ENCODE assay signal across 24 cellular contexts in genomic region chr14:91272341-91273272, GRCh38. TPM values are rescaled to one million over a fixed set of nuclear protein-coding genes. Genes with fewer than 3 reads are reported as not detected.
A peak's percentile ranks its signal among the peaks of the same experiment; 100 is the strongest.
DNase-seq lines count a peak whose midpoint lies in the region; ATAC-seq and TF ChIP-seq lines count a peak whose summit lies in the region.
"Had no signal": no experiment of that assay in that cellular context is flagged by ENCODE, and none has a peak within 500 bp of the region (broad histone marks: within the 10 kb centered on the region; RNA-seq: fewer than 3 reads in every experiment).

No MANE protein-coding gene starts in this region.

- TF ChIP-seq CTCF in WTC11 (IDR thresholded peaks at IDR 0.05) (no peak), prostate gland (IDR thresholded peaks at IDR 0.05) (no peak)

- no peaks in the 10 kb centered on the region for H3K9me3 Mint-ChIP-seq in activated T-cell treated with anti-CD3 and anti-CD28 coated beads, Interleukin-2, amount 50 U/mL, for 72 hours
- H3K9me3 Mint-ChIP-seq in WTC11 = no peaks in the 10 kb centered on the region
- no peaks in the 10 kb centered on the region for H3K9me3 Mint-ChIP-seq in activated T-helper 2 cell treated with anti-CD3 and anti-CD28 coated beads, Interferon-gamma antibody, Interleukin-2, Interleukin-4, amounts not matched to agents 10 μg/mL and 5 μg/mL and 100 μg/mL, durations not matched to agents 14 hours and 24 hours and 36 hours
- H3K9me3 Mint-ChIP-seq: T-cell had no signal

- no peaks in the 10 kb centered on the region for H3K27me3 ChIP-seq in prostate gland (replicated peaks; ENCODE audit: insufficient read depth)
- H3K27me3 ChIP-seq: thyroid gland had no signal

- ATAC-seq in activated T-cell treated with anti-CD3 and anti-CD28 coated beads, Interleukin-2, amount 50 U/mL, for 72 hours (replicated peaks in 1 of 2) = no peak
- no peak for ATAC-seq in WTC11
- ATAC-seq: gastrocnemius medialis; naive thymus-derived CD4-positive, alpha-beta T cell; Right ventricle myocardium inferior had no signal

- peaks cover 6% of the 10 kb centered on the region for H3K4me1 Mint-ChIP-seq in activated T-cell treated with anti-CD3 and anti-CD28 coated beads, Interleukin-2, amount 50 U/mL, for 72 hours (ENCODE audit: low read depth)
- no peaks in the 10 kb centered on the region for H3K4me1 Mint-ChIP-seq in WTC11
- H3K4me1 Mint-ChIP-seq in activated T-helper 2 cell treated with anti-CD3 and anti-CD28 coated beads, Interferon-gamma antibody, Interleukin-2, Interleukin-4, amounts not matched to agents 10 μg/mL and 5 μg/mL and 100 μg/mL, durations not matched to agents 14 hours and 24 hours and 36 hours (ENCODE audit: low read depth) = peaks cover 3% of the 10 kb centered on the region

- POLR2A ChIA-PET in WTC11 (lab: Charles Lee) = no interaction called here

- 65% methylated on average over 31 of the region's 43 CpGs for WGBS in prostate gland

- H3K4me3 Mint-ChIP-seq in activated T-cell treated with anti-CD3 and anti-CD28 coated beads, Interleukin-2, amount 50 U/mL, for 72 hours = no peak overlapping the region
- H3K4me3 Mint-ChIP-seq in WTC11 = no peak overlapping the region
- H3K4me3 Mint-ChIP-seq in activated T-helper 2 cell treated with anti-CD3 and anti-CD28 coated beads, Interferon-gamma antibody, Interleukin-2, Interleukin-4, amounts not matched to agents 10 μg/mL and 5 μg/mL and 100 μg/mL, durations not matched to agents 14 hours and 24 hours and 36 hours (ENCODE audit: low read depth) = no peak overlapping the region
- H3K4me3 Mint-ChIP-seq: naive thymus-derived CD4-positive, alpha-beta T cell; T-cell had no signal

- H3K4me3 ChIP-seq in prostate gland = no peak overlapping the region
- H3K4me3 ChIP-seq: gastrocnemius medialis, thyroid gland had no signal

- peak overlapping the region; percentile 10 for H3K27ac Mint-ChIP-seq in activated T-cell treated with anti-CD3 and anti-CD28 coated beads, Interleukin-2, amount 50 U/mL, for 72 hours
- peak overlapping the region; percentile 63 for H3K27ac Mint-ChIP-seq in WTC11
- no peak overlapping the region for H3K27ac Mint-ChIP-seq in activated T-helper 2 cell treated with anti-CD3 and anti-CD28 coated beads, Interferon-gamma antibody, Interleukin-2, Interleukin-4, amounts not matched to agents 10 μg/mL and 5 μg/mL and 100 μg/mL, durations not matched to agents 14 hours and 24 hours and 36 hours
- H3K27ac Mint-ChIP-seq: T-cell had no signal

- CTCF ChIA-PET in WTC11 (lab: Charles Lee) = interaction anchor here (0.9 to 1.7 kb wide), 5 partner anchors 9 to 95 kb away, joined by 3 to 11 read pairs (median 3); no protein-coding TSS in a partner anchor

- peak overlapping the region; percentile 49 to 53 for H3K27ac ChIP-seq in prostate gland
- H3K27ac ChIP-seq: C4-2B, gastrocnemius medialis, HL-60, thyroid gland, WERI-Rb-1 had no signal

- intact Hi-C loops in prostate gland (cut with DNase I) = no loop called here
- intact Hi-C loops in activated T-helper 2 cell treated with anti-CD3 and anti-CD28 coated beads, Interferon-gamma antibody, Interleukin-2, Interleukin-4, amounts not matched to agents 10 μg/mL and 5 μg/mL and 100 μg/mL, durations not matched to agents 14 hours and 24 hours and 36 hours (cut with micrococcal nuclease) = no loop called here

- no peaks in the 10 kb centered on the region for H3K36me3 ChIP-seq in prostate gland
- H3K36me3 ChIP-seq: gastrocnemius medialis, thyroid gland had no signal

- TF ChIP-seq POLR2A in prostate gland (IDR thresholded peaks at IDR 0.05) = no peak

- peaks cover 12% of the 10 kb centered on the region for H3K4me1 ChIP-seq in prostate gland (replicated peaks)
- H3K4me1 ChIP-seq: gastrocnemius medialis had no signal

- no peak for DNase-seq in activated T-cell treated with anti-CD3 and anti-CD28 coated beads, Interleukin-2, amount 50 U/mL, for 72 hours
- no peak for DNase-seq in activated T-cell treated with anti-CD3 and anti-CD28 coated beads, Interleukin-2, amount 50 U/mL, for 48 hours
- no peak for DNase-seq in WTC11 (ENCODE audit: low spot score)
- DNase-seq in foreskin melanocyte = peak; percentile 40
- DNase-seq in prostate gland (ENCODE audit: low spot score) = peak; percentile 42
- DNase-seq in activated gamma-delta T cell treated with Interleukin-2 at 50 U/mL for 16 hours = no peak
- DNase-seq in NCI-H1048 (lab: John Stamatoyannopoulos, UW) = no peak
- no peak for DNase-seq in activated T-helper 2 cell treated with anti-CD3 and anti-CD28 coated beads, Interferon-gamma antibody, Interleukin-2, Interleukin-4, amounts not matched to agents 10 μg/mL and 5 μg/mL and 100 μg/mL, durations not matched to agents 14 hours and 24 hours and 36 hours (ENCODE audit: low spot score)
- DNase-seq: dermis blood vessel endothelial cell; erythroblast; gastrocnemius medialis; GDM1; kidney glomerular epithelial cell; mesenchymal stem cell; naive thymus-derived CD4-positive, alpha-beta T cell; NCI-H1436 treated with DMSO at 0.1 percent for 48 hours; NCI-H82; stimulated activated naive CD4-positive, alpha-beta T cell treated with Interleukin-2 at 50 U/mL for 16 hours; T-cell; thyroid gland; WERI-Rb-1 had no signal

- no peaks in the 10 kb centered on the region for H3K27me3 Mint-ChIP-seq in activated T-cell treated with anti-CD3 and anti-CD28 coated beads, Interleukin-2, amount 50 U/mL, for 72 hours (ENCODE audit: low read depth)
- H3K27me3 Mint-ChIP-seq in WTC11 (ENCODE audit: low read depth) = no peaks in the 10 kb centered on the region
- H3K27me3 Mint-ChIP-seq in activated T-helper 2 cell treated with anti-CD3 and anti-CD28 coated beads, Interferon-gamma antibody, Interleukin-2, Interleukin-4, amounts not matched to agents 10 μg/mL and 5 μg/mL and 100 μg/mL, durations not matched to agents 14 hours and 24 hours and 36 hours (ENCODE audit: low read depth) = no peaks in the 10 kb centered on the region
- H3K27me3 Mint-ChIP-seq: naive thymus-derived CD4-positive, alpha-beta T cell; T-cell had no signal

- H3K9me3 ChIP-seq in prostate gland = no peaks in the 10 kb centered on the region
- H3K9me3 ChIP-seq: gastrocnemius medialis, thyroid gland had no signal

- peaks cover 2 to 13% of the 10 kb centered on the region in 2 donors for H3K36me3 Mint-ChIP-seq in activated T-cell treated with anti-CD3 and anti-CD28 coated beads, Interleukin-2, amount 50 U/mL, for 72 hours (ENCODE audit: insufficient read depth in 2 of 2)
- peaks cover 20% of the 10 kb centered on the region for H3K36me3 Mint-ChIP-seq in WTC11
- H3K36me3 Mint-ChIP-seq in activated T-helper 2 cell treated with anti-CD3 and anti-CD28 coated beads, Interferon-gamma antibody, Interleukin-2, Interleukin-4, amounts not matched to agents 10 μg/mL and 5 μg/mL and 100 μg/mL, durations not matched to agents 14 hours and 24 hours and 36 hours (ENCODE audit: low read depth) = peaks cover 73% of the 10 kb centered on the region

TF ChIP-seq in WTC11, 78 proteins besides CTCF, POLR2A, EP300 and RAD21 (continues in another document):
- no peak for TF ChIP-seq CDX4 (CRISPR knock-in tag; IDR thresholded peaks at IDR 0.05; ENCODE audit: borderline replicate concordance)
- no peak for TF ChIP-seq IRF1 (CRISPR knock-in tag; IDR thresholded peaks at IDR 0.05)
- no peak for TF ChIP-seq ATF3 (CRISPR knock-in tag; conservative IDR thresholded peaks at IDR 0.05)
- TF ChIP-seq FOXP4 (CRISPR knock-in tag; IDR thresholded peaks at IDR 0.05) = no peak
- no peak for TF ChIP-seq ZBTB21 (CRISPR knock-in tag; IDR thresholded peaks at IDR 0.05; ENCODE audit: borderline replicate concordance)
- no peak for TF ChIP-seq NFATC4 (CRISPR knock-in tag; IDR thresholded peaks at IDR 0.05)
- no peak for TF ChIP-seq ZNF396 (CRISPR knock-in tag; IDR thresholded peaks at IDR 0.05; ENCODE audit: borderline replicate concordance)

RNA-seq across cellular contexts. Expression of gene GPR68, which starts 28.1 kb away (rescaled TPM):
- total RNA-seq in activated T-cell treated with anti-CD3 and anti-CD28 coated beads, Interleukin-2, amount 50 U/mL, for 72 hours = 10 to 100 TPM; 18.9 to 19.2 TPM
- total RNA-seq in WTC11 (2021) = 0.21 to 0.28 TPM (median 0.27 TPM) in 3 replicates
- 1 to 10 TPM in 1 of 2 donors, under 1 TPM in 1; 0.87 to 3.0 TPM for total RNA-seq in prostate gland
- total RNA-seq in activated T-helper 2 cell treated with anti-CD3 and anti-CD28 coated beads, Interferon-gamma antibody, Interleukin-2, Interleukin-4, amounts not matched to agents 10 μg/mL and 5 μg/mL and 100 μg/mL, durations not matched to agents 14 hours and 24 hours and 36 hours = 5.7 and 6.0 TPM in 2 replicates

Comparison
In these comparisons a context has a peak if more than half of its experiments do, and no peak if none do; other contexts are left out.
1. DNase-seq: peak in foreskin melanocyte (single experiment) and prostate gland (single experiment); none in activated T-cell treated with anti-CD3 and anti-CD28 coated beads, Interleukin-2, amount 50 U/mL, for 72 hours (0 of 2), activated T-cell treated with anti-CD3 and anti-CD28 coated beads, Interleukin-2, amount 50 U/mL, for 48 hours (0 of 2), WTC11 (single experiment), activated gamma-delta T cell treated with Interleukin-2 at 50 U/mL for 16 hours (single experiment), NCI-H1048 (single experiment) and activated T-helper 2 cell treated with anti-CD3 and anti-CD28 coated beads, Interferon-gamma antibody, Interleukin-2, Interleukin-4, amounts not matched to agents 10 μg/mL and 5 μg/mL and 100 μg/mL, durations not matched to agents 14 hours and 24 hours and 36 hours (single experiment).